Comparison of ENCODE assay signal across 23 cellular contexts in the genomic region with DNA sequence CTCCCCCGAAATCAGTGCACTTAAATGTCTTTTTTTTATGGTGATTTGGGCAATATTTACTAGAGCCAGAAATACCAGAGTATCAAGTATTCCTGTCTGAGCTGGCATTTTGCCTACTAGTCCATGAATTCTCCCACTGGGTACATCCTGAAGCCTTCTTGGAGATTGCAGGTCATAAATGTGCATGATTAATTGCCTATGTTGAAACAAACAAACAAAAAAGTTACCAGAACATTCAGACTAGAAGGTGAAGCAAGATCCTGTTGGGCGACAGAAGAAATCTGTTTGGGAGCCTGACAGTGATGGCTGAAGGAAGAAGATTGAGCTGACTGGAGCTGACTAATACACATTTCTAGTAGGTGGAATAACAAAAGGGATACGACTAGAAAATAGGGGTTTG.
DNase-seq lines count a peak whose midpoint lies in the region; ATAC-seq and TF ChIP-seq lines count a peak whose summit lies in the region.
"Had no signal": no experiment of that assay in that cellular context is flagged by ENCODE, and none has a peak within 500 bp of the region (broad histone marks: within the 10 kb centered on the region; RNA-seq: fewer than 3 reads in every experiment).

No MANE protein-coding gene starts in this region.

- H3K4me1 ChIP-seq in PC-3 (ENCODE audit: insufficient read depth, low read length), result peaks cover 27% of the 10 kb centered on the region
- H3K4me1 ChIP-seq: ascending aorta, suprapubic skin, vagina had no signal

- peak overlapping the region; percentile 78 for H3K4me2 ChIP-seq in PC-3 (ENCODE audit: low read length)

- peak overlapping the region; percentile 27; the same call in 1 of the 2 replicates for H2AFZ ChIP-seq in PC-3 (ENCODE audit: low read length)

- peak; percentile 1 for DNase-seq in ELR (ENCODE audit: low read depth)
- peak; percentile 99 for DNase-seq in PC-3
- peak; percentile 73 for DNase-seq in fibroblast of pulmonary artery (ENCODE audit: low read depth)
- peak; percentile 83 for DNase-seq in renal cortical epithelial cell (ENCODE audit: low read depth)
- DNase-seq in T-helper 2 cell, result no peak
- DNase-seq in lower leg skin (ENCODE audit: low spot score in 2 of 2), result no peak
- DNase-seq: activated CD4-positive, CD25-positive, alpha-beta regulatory T cell; activated CD8-positive, alpha-beta T cell treated with anti-CD3 and anti-CD28 coated beads, Interleukin-2, amount 10 ng/mL, durations not matched to agents 7 days and 5 days; activated naive CD4-positive, alpha-beta T cell treated with anti-CD3 and anti-CD28 coated beads, Interleukin-2, amount 10 ng/mL, durations not matched to agents 7 days and 5 days; activated T-cell treated with anti-CD3 and anti-CD28 coated beads, Interleukin-2, amount 50 U/mL, for 48 hours; effector memory CD8-positive, alpha-beta T cell; GF-D8; KG1; kidney glomerular epithelial cell; NCI-H1105 treated with DMSO at 0.1 percent for 48 hours; OCI-M1 had no signal

- no peaks in the 10 kb centered on the region for H3K36me3 ChIP-seq in PC-3 (ENCODE audit: low read depth, low read length)
- H3K36me3 ChIP-seq: ascending aorta, suprapubic skin, vagina had no signal

- no peak for TF ChIP-seq CTCF in PC-3 (conservative IDR thresholded peaks at IDR 0.05; ENCODE audit: low read depth, low read length)
- no peak for TF ChIP-seq CTCF in fibroblast of pulmonary artery (IDR thresholded peaks at IDR 0.05; ENCODE audit: low read length, missing control alignments)
- no peak for TF ChIP-seq CTCF in lower leg skin (IDR thresholded peaks at IDR 0.05)

- intact Hi-C loops in PC-3 (cut with micrococcal nuclease) (loop anchor here (1.0 to 5.0 kb wide), 4 partner anchors 90 to 330 kb away; no protein-coding TSS in a partner anchor), lower leg skin (cut with DNase I; ENCODE audit: low total_unique reads) (no loop called here)

- CTCF ChIA-PET in PC-3 (lab: Charles Lee), result no interaction called here

- H3K27ac ChIP-seq in PC-3 (ENCODE audit: low read length), result peak overlapping the region; percentile 95
- H3K27ac ChIP-seq: ascending aorta, suprapubic skin, vagina had no signal

- no peaks in the 10 kb centered on the region for H3K9me3 ChIP-seq in PC-3 (ENCODE audit: low read length)
- H3K9me3 ChIP-seq: ascending aorta, suprapubic skin, vagina had no signal

- no TSS peak for BruUV-seq in PC-3 (replicated peaks; lab: Mats Ljungman, UMichigan)

- TF ChIP-seq POLR2A in lower leg skin (IDR thresholded peaks at IDR 0.05), result no peak

- H3K9ac ChIP-seq in PC-3 (ENCODE audit: low read length), result peak overlapping the region; percentile 74

- H3F3A ChIP-seq in PC-3 (ENCODE audit: low read length, unreplicated experiment), result peaks cover 6% of the 10 kb centered on the region

- H3K4me3 ChIP-seq in PC-3 (ENCODE audit: low read length), result peak overlapping the region; percentile 58
- no peak overlapping the region for H3K4me3 ChIP-seq in fibroblast of pulmonary artery (replicated peaks; ENCODE audit: low read depth, low read length)
- no peak overlapping the region for H3K4me3 ChIP-seq in lower leg skin (ENCODE audit: low read depth, poor library complexity, severe bottlenecking)
- H3K4me3 ChIP-seq: ascending aorta, GM12878, suprapubic skin, vagina had no signal

- no peaks in the 10 kb centered on the region for H3K27me3 ChIP-seq in PC-3 (ENCODE audit: low read length)
- H3K27me3 ChIP-seq: ascending aorta, suprapubic skin, vagina had no signal

- H3K79me2 ChIP-seq in PC-3 (ENCODE audit: low read length), result no peaks in the 10 kb centered on the region

- no peaks in the 10 kb centered on the region for H4K20me1 ChIP-seq in PC-3 (ENCODE audit: low read length)

- no peaks in the 10 kb centered on the region; the same call in 1 of the 2 replicates for H3K9me2 ChIP-seq in PC-3 (replicated peaks; ENCODE audit: low read length)

- ATAC-seq in PC-3 (peak; percentile 77), HG03457 (IDR thresholded peaks at IDR 0.05; ENCODE audit: unreplicated experiment) (no peak), HG03442 (IDR thresholded peaks at IDR 0.05; ENCODE audit: unreplicated experiment) (no peak)
- ATAC-seq: activated CD8-positive, alpha-beta T cell treated with anti-CD3 and anti-CD28 coated beads, Interleukin-2, amount 10 ng/mL, durations not matched to agents 7 days and 5 days; effector memory CD8-positive, alpha-beta T cell; GM12878; HCT116 had no signal

- 51 to 53% methylated on average over 3 of the region's 3 CpGs for WGBS in lower leg skin, 2 donors

- POLR2A ChIA-PET in PC-3 (lab: Charles Lee; ENCODE audit: unreplicated experiment), result interaction anchor here (0.5 kb wide), 1 partner anchor 123 kb away, joined by 5 read pairs; no protein-coding TSS in a partner anchor

Comparison
In these comparisons a context has a peak if more than half of its experiments do, and no peak if none do; other contexts are left out.
1. DNase-seq: peak in ELR (single experiment), PC-3 (single experiment), fibroblast of pulmonary artery (single experiment) and renal cortical epithelial cell (single experiment); none in T-helper 2 cell (0 of 5) and lower leg skin (0 of 2).